10 cellular contexts compared by ENCODE assay signal in genomic region chr11:67406420-67406968, GRCh38. TPM values are rescaled to one million over a fixed set of nuclear protein-coding genes. Genes with fewer than 3 reads are reported as not detected.
DNase-seq lines count a peak whose midpoint lies in the region; ATAC-seq and TF ChIP-seq lines count a peak whose summit lies in the region.
"Had no signal": no experiment of that assay in that cellular context is flagged by ENCODE, and none has a peak within 500 bp of the region (broad histone marks: within the 10 kb centered on the region; RNA-seq: fewer than 3 reads in every experiment).

No MANE protein-coding gene starts in this region.

- H3K9me3 Mint-ChIP-seq in activated T-helper 17 cell treated with anti-CD3 and anti-CD28 coated beads, Interleukin-2, amount 50 U/mL, for 72 hours: no peaks in the 10 kb centered on the region
- H3K9me3 Mint-ChIP-seq in naive B cell: no peaks in the 10 kb centered on the region
- no peaks in the 10 kb centered on the region for H3K9me3 Mint-ChIP-seq in type B pancreatic cell

- H3K4me2 ChIP-seq in BLaER1 treated with 17β-estradiol and CSF1 and Interleukin-3, amounts not matched to agents 10 nM and 100 nM: peak overlapping the region; percentile 84 to 100 (median 99)
- H3K4me2 ChIP-seq in DOHH2 (ENCODE audit: low read length): peak overlapping the region; percentile 80

- H3K9me2 ChIP-seq in DOHH2 (replicated peaks; ENCODE audit: control insufficient read depth, low read length): no peaks in the 10 kb centered on the region

- H3K9ac ChIP-seq in BLaER1 treated with 17β-estradiol and CSF1 and Interleukin-3, amounts not matched to agents 10 nM and 100 nM: peak overlapping the region in 9 of 11 experiments; percentile 23 to 83 (median 54); a peak in 15 of 22 replicates
- H3K9ac ChIP-seq: parathyroid adenoma had no signal

- peaks cover 0 to 6% (median 0%) of the 10 kb centered on the region in 11 experiments; a peak in 1 of 22 replicates for H3K27me3 ChIP-seq in BLaER1 treated with 17β-estradiol and CSF1 and Interleukin-3, amounts not matched to agents 10 nM and 100 nM
- no peaks in the 10 kb centered on the region for H3K27me3 ChIP-seq in DOHH2 (ENCODE audit: control insufficient read depth, low read length)

- peaks cover 29% of the 10 kb centered on the region for H3K4me1 Mint-ChIP-seq in activated T-helper 17 cell treated with anti-CD3 and anti-CD28 coated beads, Interleukin-2, amount 50 U/mL, for 72 hours
- H3K4me1 Mint-ChIP-seq in naive B cell (peaks cover 56 to 82% (median 82%) of the 10 kb centered on the region in 3 donors), type B pancreatic cell (ENCODE audit: unreplicated experiment) (peaks cover 6% of the 10 kb centered on the region)

- ATAC-seq in activated T-helper 17 cell treated with anti-CD3 and anti-CD28 coated beads, Interleukin-2, amount 50 U/mL, for 72 hours (replicated peaks): no peak
- no peak for ATAC-seq in naive B cell (ENCODE audit: low read depth in 2 of 2)

- DNase-seq in naive B cell (no peak), type B pancreatic cell (ENCODE audit: extremely low spot score, unreplicated experiment) (no peak), NCI-H187 treated with DMSO at 0.1 percent for 48 hours (lab: John Stamatoyannopoulos, UW) (no peak), dermis blood vessel endothelial cell (no peak)
- DNase-seq: activated gamma-delta T cell treated with Interleukin-2 at 50 U/mL for 16 hours, NCI-H1048 had no signal

- peak overlapping the region in 7 of 11 experiments; percentile 20 to 96 (median 94); a peak in 11 of 22 replicates for H3K27ac ChIP-seq in BLaER1 treated with 17β-estradiol and CSF1 and Interleukin-3, amounts not matched to agents 10 nM and 100 nM
- H3K27ac ChIP-seq in DOHH2 (ENCODE audit: low read depth, low read length): peak overlapping the region; percentile 96
- H3K27ac ChIP-seq: parathyroid adenoma had no signal

- peaks cover 72% of the 10 kb centered on the region for H3K36me3 Mint-ChIP-seq in activated T-helper 17 cell treated with anti-CD3 and anti-CD28 coated beads, Interleukin-2, amount 50 U/mL, for 72 hours (ENCODE audit: low read depth)
- H3K36me3 Mint-ChIP-seq in naive B cell (peaks cover 0 to 16% of the 10 kb centered on the region in 2 donors), type B pancreatic cell (no peaks in the 10 kb centered on the region)

- H3K27ac Mint-ChIP-seq in activated T-helper 17 cell treated with anti-CD3 and anti-CD28 coated beads, Interleukin-2, amount 50 U/mL, for 72 hours: peak overlapping the region; percentile 74
- H3K27ac Mint-ChIP-seq in naive B cell (peak overlapping the region in 4 of 6 donors; percentile 56 to 95 (median 82)), type B pancreatic cell (no peak overlapping the region)

- H3K9me3 ChIP-seq in BLaER1 treated with 17β-estradiol and CSF1 and Interleukin-3, amounts not matched to agents 10 nM and 100 nM (replicated peaks in 1 of 11): no peaks in the 10 kb centered on the region
- no peaks in the 10 kb centered on the region for H3K9me3 ChIP-seq in DOHH2 (ENCODE audit: control insufficient read depth, insufficient read depth, low read length)

- H3K27me3 Mint-ChIP-seq in activated T-helper 17 cell treated with anti-CD3 and anti-CD28 coated beads, Interleukin-2, amount 50 U/mL, for 72 hours: no peaks in the 10 kb centered on the region
- H3K27me3 Mint-ChIP-seq in naive B cell (no peaks in the 10 kb centered on the region), type B pancreatic cell (peaks cover 12% of the 10 kb centered on the region)

- peak overlapping the region; percentile 98 for H3K4me3 Mint-ChIP-seq in activated T-helper 17 cell treated with anti-CD3 and anti-CD28 coated beads, Interleukin-2, amount 50 U/mL, for 72 hours
- H3K4me3 Mint-ChIP-seq in naive B cell (peak overlapping the region; percentile 80 to 98 (median 92)), type B pancreatic cell (no peak overlapping the region)

- peaks cover 45% of the 10 kb centered on the region for H3K79me2 ChIP-seq in DOHH2 (ENCODE audit: control insufficient read depth, low read length)
- H3K79me2 ChIP-seq: parathyroid adenoma had no signal

- H3F3A ChIP-seq in DOHH2 (ENCODE audit: control insufficient read depth, insufficient read depth): peaks cover 30% of the 10 kb centered on the region

- peaks cover 0 to 10% (median 0%) of the 10 kb centered on the region in 11 experiments; a peak in 2 of 22 replicates for H3K36me3 ChIP-seq in BLaER1 treated with 17β-estradiol and CSF1 and Interleukin-3, amounts not matched to agents 10 nM and 100 nM
- H3K36me3 ChIP-seq in DOHH2 (ENCODE audit: control insufficient read depth, low read length): peaks cover 59% of the 10 kb centered on the region

- peaks cover 85 to 96% (median 96%) of the 10 kb centered on the region in 10 experiments for H3K4me1 ChIP-seq in BLaER1 treated with 17β-estradiol and CSF1 and Interleukin-3, amounts not matched to agents 10 nM and 100 nM
- H3K4me1 ChIP-seq in DOHH2 (ENCODE audit: control insufficient read depth, low read length): peaks cover 88% of the 10 kb centered on the region
- H3K4me1 ChIP-seq: parathyroid adenoma had no signal

- TF ChIP-seq CTCF in DOHH2 (IDR thresholded peaks at IDR 0.05; ENCODE audit: low read depth, low read length, poor library complexity, severe bottlenecking) (no peak), type B pancreatic cell (conservative IDR thresholded peaks at IDR 0.05) (no peak)

- H4K20me1 ChIP-seq in BLaER1 treated with 17β-estradiol and CSF1 and Interleukin-3, amounts not matched to agents 10 nM and 100 nM: peaks cover 0 to 44% (median 5%) of the 10 kb centered on the region in 11 experiments; a peak in 11 of 22 replicates
- no peaks in the 10 kb centered on the region for H4K20me1 ChIP-seq in DOHH2 (ENCODE audit: control insufficient read depth, insufficient read depth, low read depth, low read length)

- no peak overlapping the region for H3K4me3 ChIP-seq in BLaER1 treated with 17β-estradiol and CSF1 and Interleukin-3, amounts not matched to agents 10 nM and 100 nM
- peak overlapping the region; percentile 93 for H3K4me3 ChIP-seq in DOHH2 (ENCODE audit: low read length)

RNA-seq across cellular contexts. Expression of gene TBC1D10C, which starts 2.6 kb away (rescaled TPM):
- 100 to 1,000 TPM; 155 to 197 TPM for total RNA-seq in activated T-helper 17 cell treated with anti-CD3 and anti-CD28 coated beads, Interleukin-2, amount 50 U/mL, for 72 hours
- 100 to 1,000 TPM; 190 to 304 (median 239) TPM for polyA plus RNA-seq in naive B cell (ENCODE audit: low read depth in 6 of 6)
- 0.87 TPM in 1 of 2 replicates, not detected in the other for total RNA-seq in type B pancreatic cell (ENCODE audit: low replicate concordance)
- total RNA-seq in dermis blood vessel endothelial cell: 0.34 and 0.42 TPM in 2 replicates

RNA-seq across cellular contexts. Expression of gene PPP1CA, which starts 4.8 kb away (rescaled TPM):
- 100 to 1,000 TPM; 220 to 322 TPM for total RNA-seq in activated T-helper 17 cell treated with anti-CD3 and anti-CD28 coated beads, Interleukin-2, amount 50 U/mL, for 72 hours
- 100 to 1,000 TPM; 492 to 795 (median 530) TPM for polyA plus RNA-seq in naive B cell (ENCODE audit: low read depth in 6 of 6)
- total RNA-seq in type B pancreatic cell (ENCODE audit: low replicate concordance): 137 TPM in 2 replicates
- 297 and 318 TPM in 2 replicates for total RNA-seq in dermis blood vessel endothelial cell

RNA-seq across cellular contexts. Expression of gene CARNS1, which starts 9.0 kb away (rescaled TPM):
- 10 to 100 TPM in 1 of 2 donors, 1 to 10 TPM in 1; 2.0 to 10.6 TPM for total RNA-seq in activated T-helper 17 cell treated with anti-CD3 and anti-CD28 coated beads, Interleukin-2, amount 50 U/mL, for 72 hours
- polyA plus RNA-seq in naive B cell (ENCODE audit: low read depth in 6 of 6): 1 to 10 TPM in 5 of 6 donors, under 1 TPM in 1; 0.80 to 2.9 (median 1.7) TPM
- 0.31 and 1.5 TPM in 2 replicates for total RNA-seq in type B pancreatic cell (ENCODE audit: low replicate concordance)
- total RNA-seq in dermis blood vessel endothelial cell: 0.17 and 0.23 TPM in 2 replicates

RNA-seq across cellular contexts. Expression of gene RAD9A, which starts 14.7 kb away (rescaled TPM):
- total RNA-seq in activated T-helper 17 cell treated with anti-CD3 and anti-CD28 coated beads, Interleukin-2, amount 50 U/mL, for 72 hours: 10 to 100 TPM; 32.0 to 37.5 TPM
- polyA plus RNA-seq in naive B cell (ENCODE audit: low read depth in 6 of 6): 10 to 100 TPM in 4 of 6 donors, 1 to 10 TPM in 2; 6.7 to 17.5 (median 11.0) TPM
- 29.5 and 41.2 TPM in 2 replicates for total RNA-seq in type B pancreatic cell (ENCODE audit: low replicate concordance)
- total RNA-seq in dermis blood vessel endothelial cell: 5.2 and 5.6 TPM in 2 replicates

RNA-seq across cellular contexts. Expression of gene RPS6KB2, which starts 21.8 kb away (rescaled TPM):
- 10 to 100 TPM; 62.3 to 63.0 TPM for total RNA-seq in activated T-helper 17 cell treated with anti-CD3 and anti-CD28 coated beads, Interleukin-2, amount 50 U/mL, for 72 hours
- polyA plus RNA-seq in naive B cell (ENCODE audit: low read depth in 6 of 6): 10 to 100 TPM; 37.9 to 54.7 (median 50.0) TPM
- total RNA-seq in type B pancreatic cell (ENCODE audit: low replicate concordance): 55.5 and 57.0 TPM in 2 replicates
- 34.9 and 44.9 TPM in 2 replicates for total RNA-seq in dermis blood vessel endothelial cell

Comparison
In these comparisons a context has a peak if more than half of its experiments do, and no peak if none do; other contexts are left out.
1. RNA of gene TBC1D10C, which starts 2.6 kb away (total RNA-seq): 155 to 197 TPM in activated T-helper 17 cell treated with anti-CD3 and anti-CD28 coated beads, Interleukin-2, amount 50 U/mL, for 72 hours; 0.87 TPM in type B pancreatic cell and 0.34 to 0.42 TPM in dermis blood vessel endothelial cell; every median in the first group is over 10 times any median in the second.